2 cellular contexts compared by ENCODE assay signal in the genomic region with DNA sequence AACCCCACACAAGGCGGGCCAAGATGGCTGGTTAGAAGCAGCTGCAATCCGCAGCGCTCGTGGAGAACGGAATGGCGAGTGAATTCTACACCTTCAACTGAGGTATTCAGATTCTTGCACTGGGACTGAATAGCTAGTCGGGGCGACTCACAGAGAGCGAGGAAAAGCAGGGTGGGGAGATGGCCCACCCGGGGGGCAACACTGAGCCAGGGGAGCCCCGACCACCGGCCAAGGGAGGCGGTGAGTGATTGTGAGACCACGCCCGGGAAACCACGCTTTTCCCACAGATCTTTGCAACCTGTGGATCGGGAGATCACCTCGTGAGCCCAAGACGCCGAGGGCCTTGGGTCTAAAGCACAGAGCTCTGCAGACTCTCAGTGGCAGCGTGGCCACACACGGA.
TF ChIP-seq lines count a peak whose summit lies in the region.

No MANE protein-coding gene starts in this region.

TF ChIP-seq in GM23338, 12 proteins besides CTCF, POLR2A, EP300 and RAD21 (continued from another document):
- TF ChIP-seq, protein P1, sequence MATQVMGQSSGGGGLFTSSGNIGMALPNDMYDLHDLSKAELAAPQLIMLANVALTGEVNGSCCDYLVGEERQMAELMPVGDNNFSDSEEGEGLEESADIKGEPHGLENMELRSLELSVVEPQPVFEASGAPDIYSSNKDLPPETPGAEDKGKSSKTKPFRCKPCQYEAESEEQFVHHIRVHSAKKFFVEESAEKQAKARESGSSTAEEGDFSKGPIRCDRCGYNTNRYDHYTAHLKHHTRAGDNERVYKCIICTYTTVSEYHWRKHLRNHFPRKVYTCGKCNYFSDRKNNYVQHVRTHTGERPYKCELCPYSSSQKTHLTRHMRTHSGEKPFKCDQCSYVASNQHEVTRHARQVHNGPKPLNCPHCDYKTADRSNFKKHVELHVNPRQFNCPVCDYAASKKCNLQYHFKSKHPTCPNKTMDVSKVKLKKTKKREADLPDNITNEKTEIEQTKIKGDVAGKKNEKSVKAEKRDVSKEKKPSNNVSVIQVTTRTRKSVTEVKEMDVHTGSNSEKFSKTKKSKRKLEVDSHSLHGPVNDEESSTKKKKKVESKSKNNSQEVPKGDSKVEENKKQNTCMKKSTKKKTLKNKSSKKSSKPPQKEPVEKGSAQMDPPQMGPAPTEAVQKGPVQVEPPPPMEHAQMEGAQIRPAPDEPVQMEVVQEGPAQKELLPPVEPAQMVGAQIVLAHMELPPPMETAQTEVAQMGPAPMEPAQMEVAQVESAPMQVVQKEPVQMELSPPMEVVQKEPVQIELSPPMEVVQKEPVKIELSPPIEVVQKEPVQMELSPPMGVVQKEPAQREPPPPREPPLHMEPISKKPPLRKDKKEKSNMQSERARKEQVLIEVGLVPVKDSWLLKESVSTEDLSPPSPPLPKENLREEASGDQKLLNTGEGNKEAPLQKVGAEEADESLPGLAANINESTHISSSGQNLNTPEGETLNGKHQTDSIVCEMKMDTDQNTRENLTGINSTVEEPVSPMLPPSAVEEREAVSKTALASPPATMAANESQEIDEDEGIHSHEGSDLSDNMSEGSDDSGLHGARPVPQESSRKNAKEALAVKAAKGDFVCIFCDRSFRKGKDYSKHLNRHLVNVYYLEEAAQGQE (IDR thresholded peaks at IDR 0.05; ENCODE audit: unreplicated experiment) = no peak
- TF ChIP-seq ZNF114 (CRISPR knock-in tag; IDR thresholded peaks at IDR 0.05) (no peak), EZH2 (IDR thresholded peaks at IDR 0.05; ENCODE audit: low read depth, unreplicated experiment) (no peak), JUNB (IDR thresholded peaks at IDR 0.05; ENCODE audit: unreplicated experiment) (no peak), ZNF462 (CRISPR knock-in tag; IDR thresholded peaks at IDR 0.05) (no peak), POLR2AphosphoS5 (IDR thresholded peaks at IDR 0.05; ENCODE audit: low read depth) (no peak), EZH2phosphoT487 (IDR thresholded peaks at IDR 0.05; ENCODE audit: unreplicated experiment) (no peak), NANOG (IDR thresholded peaks at IDR 0.05; ENCODE audit: borderline replicate concordance) (no peak), ZNF331 (CRISPR knock-in tag; IDR thresholded peaks at IDR 0.05; ENCODE audit: low read depth) (no peak)
- TF ChIP-seq, protein P2, sequence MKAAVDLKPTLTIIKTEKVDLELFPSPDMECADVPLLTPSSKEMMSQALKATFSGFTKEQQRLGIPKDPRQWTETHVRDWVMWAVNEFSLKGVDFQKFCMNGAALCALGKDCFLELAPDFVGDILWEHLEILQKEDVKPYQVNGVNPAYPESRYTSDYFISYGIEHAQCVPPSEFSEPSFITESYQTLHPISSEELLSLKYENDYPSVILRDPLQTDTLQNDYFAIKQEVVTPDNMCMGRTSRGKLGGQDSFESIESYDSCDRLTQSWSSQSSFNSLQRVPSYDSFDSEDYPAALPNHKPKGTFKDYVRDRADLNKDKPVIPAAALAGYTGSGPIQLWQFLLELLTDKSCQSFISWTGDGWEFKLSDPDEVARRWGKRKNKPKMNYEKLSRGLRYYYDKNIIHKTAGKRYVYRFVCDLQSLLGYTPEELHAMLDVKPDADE (IDR thresholded peaks at IDR 0.05) = no peak

TF ChIP-seq in WTC11, 78 proteins besides CTCF, POLR2A, EP300 and RAD21 (continued from another document):
- TF ChIP-seq PRDM15 (CRISPR knock-in tag; IDR thresholded peaks at IDR 0.05) (no peak), ARID4B (CRISPR knock-in tag; IDR thresholded peaks at IDR 0.05; ENCODE audit: borderline replicate concordance) (no peak)
- TF ChIP-seq, protein P3, sequence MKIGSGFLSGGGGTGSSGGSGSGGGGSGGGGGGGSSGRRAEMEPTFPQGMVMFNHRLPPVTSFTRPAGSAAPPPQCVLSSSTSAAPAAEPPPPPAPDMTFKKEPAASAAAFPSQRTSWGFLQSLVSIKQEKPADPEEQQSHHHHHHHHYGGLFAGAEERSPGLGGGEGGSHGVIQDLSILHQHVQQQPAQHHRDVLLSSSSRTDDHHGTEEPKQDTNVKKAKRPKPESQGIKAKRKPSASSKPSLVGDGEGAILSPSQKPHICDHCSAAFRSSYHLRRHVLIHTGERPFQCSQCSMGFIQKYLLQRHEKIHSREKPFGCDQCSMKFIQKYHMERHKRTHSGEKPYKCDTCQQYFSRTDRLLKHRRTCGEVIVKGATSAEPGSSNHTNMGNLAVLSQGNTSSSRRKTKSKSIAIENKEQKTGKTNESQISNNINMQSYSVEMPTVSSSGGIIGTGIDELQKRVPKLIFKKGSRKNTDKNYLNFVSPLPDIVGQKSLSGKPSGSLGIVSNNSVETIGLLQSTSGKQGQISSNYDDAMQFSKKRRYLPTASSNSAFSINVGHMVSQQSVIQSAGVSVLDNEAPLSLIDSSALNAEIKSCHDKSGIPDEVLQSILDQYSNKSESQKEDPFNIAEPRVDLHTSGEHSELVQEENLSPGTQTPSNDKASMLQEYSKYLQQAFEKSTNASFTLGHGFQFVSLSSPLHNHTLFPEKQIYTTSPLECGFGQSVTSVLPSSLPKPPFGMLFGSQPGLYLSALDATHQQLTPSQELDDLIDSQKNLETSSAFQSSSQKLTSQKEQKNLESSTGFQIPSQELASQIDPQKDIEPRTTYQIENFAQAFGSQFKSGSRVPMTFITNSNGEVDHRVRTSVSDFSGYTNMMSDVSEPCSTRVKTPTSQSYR (CRISPR knock-in tag; IDR thresholded peaks at IDR 0.05) = no peak
- TF ChIP-seq, protein P4, sequence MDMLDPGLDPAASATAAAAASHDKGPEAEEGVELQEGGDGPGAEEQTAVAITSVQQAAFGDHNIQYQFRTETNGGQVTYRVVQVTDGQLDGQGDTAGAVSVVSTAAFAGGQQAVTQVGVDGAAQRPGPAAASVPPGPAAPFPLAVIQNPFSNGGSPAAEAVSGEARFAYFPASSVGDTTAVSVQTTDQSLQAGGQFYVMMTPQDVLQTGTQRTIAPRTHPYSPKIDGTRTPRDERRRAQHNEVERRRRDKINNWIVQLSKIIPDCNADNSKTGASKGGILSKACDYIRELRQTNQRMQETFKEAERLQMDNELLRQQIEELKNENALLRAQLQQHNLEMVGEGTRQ (CRISPR knock-in tag; IDR thresholded peaks at IDR 0.05) = no peak
TF ChIP-seq in WTC11: peak in this region for 0.
